1 cellular context compared by ENCODE assay signal in genomic region chr14:22829661-22830328, GRCh38.
TF ChIP-seq lines count a peak whose summit lies in the region.

Gene MRPL52 (plus strand): TSS chr14:22829887. CDS start chr14:22829913, 26 bp downstream.

TF ChIP-seq in HepG2, 621 proteins besides CTCF, POLR2A, EP300 and RAD21 (continued from another document and continues in another):
- peak; percentile 83 for TF ChIP-seq ZNF781 (CRISPR knock-in tag; IDR thresholded peaks at IDR 0.05; ENCODE audit: borderline replicate concordance, not compliant biosample characterization)
- peak; percentile 78 for TF ChIP-seq CSRNP1 (CRISPR knock-in tag; IDR thresholded peaks at IDR 0.05)
- TF ChIP-seq POLR2AphosphoS2 (IDR thresholded peaks at IDR 0.05; ENCODE audit: low read depth, low read length) = no peak
- TF ChIP-seq JARID2 (CRISPR knock-in tag; IDR thresholded peaks at IDR 0.05; ENCODE audit: insufficient replicate concordance) = no peak
- TF ChIP-seq ETS1 (CRISPR knock-in tag; IDR thresholded peaks at IDR 0.05) = no peak
- TF ChIP-seq ZNF547 (CRISPR knock-in tag; IDR thresholded peaks at IDR 0.05) = peak; percentile 73
- no peak; the same call in 1 of the 2 replicates for TF ChIP-seq ATF1 (CRISPR knock-in tag; IDR thresholded peaks at IDR 0.05)
- TF ChIP-seq ZNF451 (CRISPR knock-in tag; IDR thresholded peaks at IDR 0.05) = peak; percentile 83; the same call in 1 of the 2 replicates
- peak; percentile 98 for TF ChIP-seq ZNF318 (CRISPR knock-in tag; IDR thresholded peaks at IDR 0.05)
- TF ChIP-seq KAT7 (CRISPR knock-in tag; IDR thresholded peaks at IDR 0.05; ENCODE audit: borderline replicate concordance) = peak; percentile 93
- no peak for TF ChIP-seq SKI (IDR thresholded peaks at IDR 0.05; ENCODE audit: partially characterized antibody)
- no peak; the same call in 1 of the 2 replicates for TF ChIP-seq MTF1 (CRISPR knock-in tag; IDR thresholded peaks at IDR 0.05)
- peak; percentile 85 for TF ChIP-seq ZFP91 (CRISPR knock-in tag; IDR thresholded peaks at IDR 0.05; ENCODE audit: borderline replicate concordance)
- no peak for TF ChIP-seq ATRX (CRISPR knock-in tag; IDR thresholded peaks at IDR 0.05; ENCODE audit: borderline replicate concordance)
- TF ChIP-seq ZNF75D (CRISPR knock-in tag; IDR thresholded peaks at IDR 0.05; ENCODE audit: borderline replicate concordance) = no peak
- peak; percentile 90 for TF ChIP-seq SIN3B (IDR thresholded peaks at IDR 0.05; ENCODE audit: low read length)
- TF ChIP-seq BRF2 (CRISPR knock-in tag; IDR thresholded peaks at IDR 0.05) = no peak
- no peak for TF ChIP-seq REPIN1 (CRISPR knock-in tag; IDR thresholded peaks at IDR 0.05; ENCODE audit: borderline replicate concordance, low read depth)
- TF ChIP-seq HINFP (CRISPR knock-in tag; IDR thresholded peaks at IDR 0.05; ENCODE audit: low read depth) = peak; percentile 87
- TF ChIP-seq ZNF512B (CRISPR knock-in tag; IDR thresholded peaks at IDR 0.05; ENCODE audit: borderline replicate concordance) = 0 out of 2 replicates have a peak, but pooled peaks have one; percentile 28
- peak; percentile 52 for TF ChIP-seq MED8 (CRISPR knock-in tag; IDR thresholded peaks at IDR 0.05; ENCODE audit: insufficient replicate concordance)
- peak; percentile 96 for TF ChIP-seq THAP9 (CRISPR knock-in tag; IDR thresholded peaks at IDR 0.05; ENCODE audit: borderline replicate concordance)
- peak; percentile 93 for TF ChIP-seq SAP130 (CRISPR knock-in tag; IDR thresholded peaks at IDR 0.05; ENCODE audit: low read depth)
- TF ChIP-seq RFX5 (IDR thresholded peaks at IDR 0.05; ENCODE audit: low read depth, low read length) = no peak; the same call in 1 of the 2 replicates
- TF ChIP-seq ZBTB37 (CRISPR knock-in tag; IDR thresholded peaks at IDR 0.05) = peak; percentile 15
- no peak for TF ChIP-seq SP140L (CRISPR knock-in tag; IDR thresholded peaks at IDR 0.05; ENCODE audit: borderline replicate concordance)
- 0 out of 2 replicates have a peak, but pooled peaks have one; percentile 16 for TF ChIP-seq CREB3 (CRISPR knock-in tag; IDR thresholded peaks at IDR 0.05)
- peak; percentile 92 for TF ChIP-seq GPN1 (CRISPR knock-in tag; IDR thresholded peaks at IDR 0.05; ENCODE audit: borderline replicate concordance)
- TF ChIP-seq MEF2D (CRISPR knock-in tag; IDR thresholded peaks at IDR 0.05) = peak; percentile 84
